ENCODE assay signal across 12 cellular contexts in the genomic region with DNA sequence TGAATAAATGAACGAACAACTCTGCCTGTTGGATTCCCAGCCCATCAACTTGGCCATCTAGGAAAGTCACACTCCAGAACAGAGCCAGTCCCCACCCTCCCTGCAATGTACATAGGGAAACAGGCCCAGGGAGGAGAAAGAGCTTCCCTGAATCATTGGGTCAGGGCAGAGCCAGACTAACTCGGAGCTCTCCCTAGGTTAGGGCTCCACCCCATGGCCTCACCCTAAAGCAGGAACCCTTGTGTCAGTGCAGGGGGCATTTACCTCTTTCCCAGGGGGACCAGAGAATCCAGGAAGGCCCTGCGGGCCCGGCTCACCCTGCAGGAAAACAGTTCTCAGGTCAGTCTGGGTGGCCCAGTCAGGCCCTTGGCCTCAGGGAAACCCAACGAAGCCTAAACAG. TPM values are rescaled to one million over a fixed set of nuclear protein-coding genes. Genes with fewer than 3 reads are reported as not detected.
A peak's percentile ranks its signal among the peaks of the same experiment; 100 is the strongest.
DNase-seq lines count a peak whose midpoint lies in the region; ATAC-seq and TF ChIP-seq lines count a peak whose summit lies in the region.
"Had no signal": no experiment of that assay in that cellular context is flagged by ENCODE, and none has a peak within 500 bp of the region (broad histone marks: within the 10 kb centered on the region; RNA-seq: fewer than 3 reads in every experiment).

No MANE protein-coding gene starts in this region.

- H3K9me2 ChIP-seq in OCI-LY7 (ENCODE audit: insufficient read depth, low read length): no peaks in the 10 kb centered on the region

- no peak for TF ChIP-seq POLR2A in erythroblast (IDR thresholded peaks at IDR 0.05; ENCODE audit: low read length)

- H3K9me3 ChIP-seq in left ventricle myocardium inferior (replicated peaks): no peaks in the 10 kb centered on the region
- H3K9me3 ChIP-seq in OCI-LY7 (ENCODE audit: low read length): no peaks in the 10 kb centered on the region
- H3K9me3 ChIP-seq: upper lobe of left lung had no signal

- POLR2A ChIA-PET in OCI-LY7 (lab: Charles Lee): interaction anchor here (1.0 kb wide), 1 partner anchor 152 kb away, joined by 3 read pairs; no protein-coding TSS in a partner anchor

- no peak overlapping the region for H2AFZ ChIP-seq in OCI-LY7 (ENCODE audit: low read length)

- no peak for ATAC-seq in HG03354 (IDR thresholded peaks at IDR 0.05; ENCODE audit: poor library complexity, severe bottlenecking, unreplicated experiment)
- no peak for ATAC-seq in HG02970 (IDR thresholded peaks at IDR 0.05; ENCODE audit: low FRiP score, unreplicated experiment)
- ATAC-seq in HG02763 (IDR thresholded peaks at IDR 0.05; ENCODE audit: unreplicated experiment): no peak
- ATAC-seq: left ventricle myocardium superior had no signal

- no TSS peak for BruUV-seq in OCI-LY7 (replicated peaks; lab: Mats Ljungman, UMichigan)

- no peak overlapping the region for H3K4me2 ChIP-seq in OCI-LY7 (ENCODE audit: low read length)

- H3K36me3 ChIP-seq in left ventricle myocardium inferior (no peaks in the 10 kb centered on the region), OCI-LY7 (ENCODE audit: insufficient read depth, low read length) (no peaks in the 10 kb centered on the region)
- H3K36me3 ChIP-seq: upper lobe of left lung had no signal

- H3K79me2 ChIP-seq in OCI-LY7 (ENCODE audit: insufficient read depth, low read depth, low read length): no peaks in the 10 kb centered on the region

- DNase-seq in left ventricle myocardium inferior: no peak
- no peak for DNase-seq in cardiac septum (ENCODE audit: low spot score)
- peak; percentile 50 for DNase-seq in OCI-LY7 (ENCODE audit: low spot score)
- DNase-seq in erythroblast (lab: John Stamatoyannopoulos, UW): peak; percentile 25 to 51
- no peak for DNase-seq in NK-92 treated with Interleukin-12 subunit alpha and Interleukin-12 subunit beta, amount 100 ng/mL, for 24 hours (lab: John Stamatoyannopoulos, UW)
- DNase-seq: C1 segment of cervical spinal cord, left ventricle myocardium superior, upper lobe of left lung had no signal

- intact Hi-C loops in left ventricle myocardium inferior (cut with micrococcal nuclease): no loop called here
- intact Hi-C loops in cardiac septum (cut with DNase I): no loop called here
- intact Hi-C loops in OCI-LY7 (cut with micrococcal nuclease; ENCODE audit: unreplicated experiment): loop anchor here (1.0 kb wide), 1 partner anchor 161 kb away; no protein-coding TSS in a partner anchor

- H3K4me3 ChIP-seq in left ventricle myocardium inferior (no peak overlapping the region), OCI-LY7 (ENCODE audit: low read depth, low read length, poor library complexity, severe bottlenecking) (no peak overlapping the region)
- H3K4me3 ChIP-seq: upper lobe of left lung had no signal

- H3K27ac ChIP-seq in left ventricle myocardium inferior (replicated peaks) (no peak overlapping the region), OCI-LY7 (ENCODE audit: low read depth, low read length, poor library complexity, severe bottlenecking) (no peak overlapping the region)
- H3K27ac ChIP-seq: upper lobe of left lung had no signal

- peaks cover 7% of the 10 kb centered on the region for H3K4me1 ChIP-seq in left ventricle myocardium inferior
- H3K4me1 ChIP-seq in OCI-LY7 (ENCODE audit: insufficient read depth, low read length, poor library complexity, severe bottlenecking): no peaks in the 10 kb centered on the region
- H3K4me1 ChIP-seq: upper lobe of left lung had no signal

- CTCF ChIA-PET in OCI-LY7 (lab: Charles Lee; ENCODE audit: unreplicated experiment): interaction anchor here (0.5 to 1.3 kb wide), 2 partner anchors 19 to 152 kb away, joined by 3 to 4 read pairs; no protein-coding TSS in a partner anchor

- TF ChIP-seq CTCF in left ventricle myocardium inferior (IDR thresholded peaks at IDR 0.05; ENCODE audit: borderline replicate concordance) (peak; percentile 29), OCI-LY7 (conservative IDR thresholded peaks at IDR 0.05; ENCODE audit: low read length) (peak; percentile 64)

- peaks cover 20% of the 10 kb centered on the region for H3K27me3 ChIP-seq in left ventricle myocardium inferior (ENCODE audit: low read depth)
- H3K27me3 ChIP-seq: upper lobe of left lung had no signal

- no peaks in the 10 kb centered on the region for H4K20me1 ChIP-seq in OCI-LY7 (ENCODE audit: insufficient read depth, low read length)

RNA-seq across cellular contexts. Expression of a gene that starts 11.6 kb away (rescaled TPM):
- 0.27 TPM for total RNA-seq in left ventricle myocardium inferior
- 1.3 TPM for total RNA-seq in cardiac septum
- total RNA-seq in OCI-LY7 (2014; rRNA removed; shearing (Covaris generic)): 10.6 and 12.8 TPM in 2 replicates
- total RNA-seq in OCI-LY7 (2022): 19.3 and 21.4 TPM in 2 replicates

RNA-seq across cellular contexts. Expression of a gene that starts 47.4 kb away (rescaled TPM):
- 33.8 TPM for total RNA-seq in left ventricle myocardium inferior
- total RNA-seq in cardiac septum: 24.8 TPM
- 13.4 and 15.8 TPM in 2 replicates for total RNA-seq in OCI-LY7 (2014; rRNA removed; shearing (Covaris generic))
- 18.8 and 24.3 TPM in 2 replicates for total RNA-seq in OCI-LY7 (2022)

RNA-seq across cellular contexts. Expression of a gene that starts 57.7 kb away (rescaled TPM):
- not detected for total RNA-seq in left ventricle myocardium inferior
- total RNA-seq in cardiac septum: not detected
- total RNA-seq in OCI-LY7 (2014; rRNA removed; shearing (Covaris generic)): not detected in 2 replicates
- not detected in 2 replicates for total RNA-seq in OCI-LY7 (2022)
- total RNA-seq: left ventricle myocardium superior, progenitor cell of endocrine pancreas, upper lobe of left lung had no signal

Comparison
In these comparisons a context has a peak if more than half of its experiments do, and no peak if none do; other contexts are left out.
1. DNase-seq: peak in OCI-LY7 (single experiment) and erythroblast (2 of 2); none in left ventricle myocardium inferior (single experiment), cardiac septum (single experiment) and NK-92 treated with Interleukin-12 subunit alpha and Interleukin-12 subunit beta, amount 100 ng/mL, for 24 hours (single experiment).